In genomic region chr1:144461136-144461759, GRCh38 we compare ENCODE assay signal across 8 cellular contexts. TPM values are rescaled to one million over a fixed set of nuclear protein-coding genes. Genes with fewer than 3 reads are reported as not detected.
DNase-seq lines count a peak whose midpoint lies in the region; ATAC-seq and TF ChIP-seq lines count a peak whose summit lies in the region.
"Not testable (repeated sequence)": the region's sequence is repeated elsewhere in the genome, so short reads cannot be mapped to it uniquely, and the experiment has no call there.

Gene NBPF15, minus strand, starts transcription at chr1:144461669. Its CDS starts 21,666 bp downstream, at chr1:144440003.

- H3K27me3 Mint-ChIP-seq in activated CD8-positive, alpha-beta T cell treated with anti-CD3 and anti-CD28 coated beads for 36 hours: not testable (repeated sequence)

- not testable (repeated sequence) for H3K4me1 Mint-ChIP-seq in activated CD8-positive, alpha-beta T cell treated with anti-CD3 and anti-CD28 coated beads for 36 hours (ENCODE audit: low read depth)

- peak within 1 kb of the TSS; percentile 72 for H3K27ac Mint-ChIP-seq in activated CD8-positive, alpha-beta T cell treated with anti-CD3 and anti-CD28 coated beads for 36 hours

- DNase-seq in A172 (ENCODE audit: low spot score): peak; percentile 34
- DNase-seq in NCI-H524 (lab: John Stamatoyannopoulos, UW): peak; percentile 4 to 63
- peak; percentile 74 for DNase-seq in activated CD8-positive, alpha-beta T cell treated with anti-CD3 and anti-CD28 coated beads for 36 hours
- DNase-seq in dedifferentiated amniotic fluid mesenchymal stem cell (ENCODE audit: extremely low spot score): peak; percentile 14
- DNase-seq in left colon: peak; percentile 74 to 81
- peak; percentile 71 for DNase-seq in stimulated activated CD4-positive, alpha-beta T cell treated with anti-CD3 and anti-CD28 coated beads, Interleukin-12 subunit alpha, Interleukin-12 subunit beta, amount 100 ng/mL, for 4 hours

- intact Hi-C loops in activated CD8-positive, alpha-beta T cell treated with anti-CD3 and anti-CD28 coated beads for 36 hours (cut with micrococcal nuclease); left colon (cut with DNase I, micrococcal nuclease): not testable (repeated sequence)

- H3K9me3 Mint-ChIP-seq in activated CD8-positive, alpha-beta T cell treated with anti-CD3 and anti-CD28 coated beads for 36 hours: not testable (repeated sequence)

- H3K4me3 Mint-ChIP-seq in activated CD8-positive, alpha-beta T cell treated with anti-CD3 and anti-CD28 coated beads for 36 hours: peak within 1 kb of the TSS; percentile 88

- ATAC-seq in GM19043 (IDR thresholded peaks at IDR 0.05; ENCODE audit: low read depth, unreplicated experiment) (peak; percentile 97), HG03139 (IDR thresholded peaks at IDR 0.05; ENCODE audit: unreplicated experiment) (peak; percentile 94), left colon (peak; percentile 99)
- peak; percentile 98 for ATAC-seq in activated CD8-positive, alpha-beta T cell treated with anti-CD3 and anti-CD28 coated beads for 36 hours

- H3K36me3 Mint-ChIP-seq in activated CD8-positive, alpha-beta T cell treated with anti-CD3 and anti-CD28 coated beads for 36 hours (ENCODE audit: low read depth): not testable (repeated sequence)

- POLR2A ChIA-PET in activated CD8-positive, alpha-beta T cell treated with anti-CD3 and anti-CD28 coated beads for 36 hours (lab: Charles Lee): not testable (repeated sequence)

- TF ChIP-seq CTCF in activated CD8-positive, alpha-beta T cell treated with anti-CD3 and anti-CD28 coated beads for 36 hours (IDR thresholded peaks at IDR 0.05): not testable (repeated sequence)

- CTCF ChIA-PET in activated CD8-positive, alpha-beta T cell treated with anti-CD3 and anti-CD28 coated beads for 36 hours (lab: Charles Lee): not testable (repeated sequence)

RNA-seq across cellular contexts. Expression of gene NBPF15, which starts in this region (rescaled TPM):
- 23.8 and 25.5 TPM in 2 replicates for total RNA-seq in A172 (2014; rRNA removed; shearing (Covaris generic))
- total RNA-seq in activated CD8-positive, alpha-beta T cell treated with anti-CD3 and anti-CD28 coated beads for 36 hours: 10 to 100 TPM; 29.7 to 29.9 TPM
- total RNA-seq in left colon: 10 to 100 TPM; 17.8 to 20.1 TPM

Comparison
In these comparisons a context has a peak if more than half of its experiments do, and no peak if none do; other contexts are left out.
1. Peak in every context shown above with its lines: DNase-seq and ATAC-seq.
2. DNase-seq: peak in every context shown above with its lines; median percentile 78 in left colon; 74 in activated CD8-positive, alpha-beta T cell treated with anti-CD3 and anti-CD28 coated beads for 36 hours; 71 in stimulated activated CD4-positive, alpha-beta T cell treated with anti-CD3 and anti-CD28 coated beads, Interleukin-12 subunit alpha, Interleukin-12 subunit beta, amount 100 ng/mL, for 4 hours; 34 in A172; 34 in NCI-H524; 14 in dedifferentiated amniotic fluid mesenchymal stem cell.